In the genomic region with DNA sequence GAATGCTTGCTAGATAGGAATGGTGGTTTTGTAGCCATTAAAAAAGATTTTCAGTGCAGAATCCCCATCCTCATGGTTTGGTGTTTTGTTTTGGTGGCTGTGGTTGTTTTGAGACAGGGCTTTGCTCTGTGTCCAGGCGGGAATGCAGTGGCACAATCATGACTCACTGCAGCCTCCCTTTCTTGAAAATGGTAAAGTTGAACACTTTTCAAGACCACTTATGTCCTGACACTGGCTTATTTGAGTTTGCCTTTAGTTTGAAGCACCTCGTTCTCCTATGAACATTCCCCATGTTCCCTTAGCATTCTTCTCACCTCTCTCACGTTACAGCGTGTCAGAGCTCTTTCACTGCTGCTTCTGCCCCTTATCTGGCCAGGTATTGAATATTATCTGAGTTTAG, we compare ENCODE assay signal across 2 cellular contexts.
TF ChIP-seq lines count a peak whose summit lies in the region.

No MANE protein-coding gene starts in this region.

TF ChIP-seq in GM23338, 12 proteins besides CTCF, POLR2A, EP300 and RAD21:
- no peak for TF ChIP-seq JUNB (IDR thresholded peaks at IDR 0.05; ENCODE audit: unreplicated experiment)
- TF ChIP-seq, protein P1, sequence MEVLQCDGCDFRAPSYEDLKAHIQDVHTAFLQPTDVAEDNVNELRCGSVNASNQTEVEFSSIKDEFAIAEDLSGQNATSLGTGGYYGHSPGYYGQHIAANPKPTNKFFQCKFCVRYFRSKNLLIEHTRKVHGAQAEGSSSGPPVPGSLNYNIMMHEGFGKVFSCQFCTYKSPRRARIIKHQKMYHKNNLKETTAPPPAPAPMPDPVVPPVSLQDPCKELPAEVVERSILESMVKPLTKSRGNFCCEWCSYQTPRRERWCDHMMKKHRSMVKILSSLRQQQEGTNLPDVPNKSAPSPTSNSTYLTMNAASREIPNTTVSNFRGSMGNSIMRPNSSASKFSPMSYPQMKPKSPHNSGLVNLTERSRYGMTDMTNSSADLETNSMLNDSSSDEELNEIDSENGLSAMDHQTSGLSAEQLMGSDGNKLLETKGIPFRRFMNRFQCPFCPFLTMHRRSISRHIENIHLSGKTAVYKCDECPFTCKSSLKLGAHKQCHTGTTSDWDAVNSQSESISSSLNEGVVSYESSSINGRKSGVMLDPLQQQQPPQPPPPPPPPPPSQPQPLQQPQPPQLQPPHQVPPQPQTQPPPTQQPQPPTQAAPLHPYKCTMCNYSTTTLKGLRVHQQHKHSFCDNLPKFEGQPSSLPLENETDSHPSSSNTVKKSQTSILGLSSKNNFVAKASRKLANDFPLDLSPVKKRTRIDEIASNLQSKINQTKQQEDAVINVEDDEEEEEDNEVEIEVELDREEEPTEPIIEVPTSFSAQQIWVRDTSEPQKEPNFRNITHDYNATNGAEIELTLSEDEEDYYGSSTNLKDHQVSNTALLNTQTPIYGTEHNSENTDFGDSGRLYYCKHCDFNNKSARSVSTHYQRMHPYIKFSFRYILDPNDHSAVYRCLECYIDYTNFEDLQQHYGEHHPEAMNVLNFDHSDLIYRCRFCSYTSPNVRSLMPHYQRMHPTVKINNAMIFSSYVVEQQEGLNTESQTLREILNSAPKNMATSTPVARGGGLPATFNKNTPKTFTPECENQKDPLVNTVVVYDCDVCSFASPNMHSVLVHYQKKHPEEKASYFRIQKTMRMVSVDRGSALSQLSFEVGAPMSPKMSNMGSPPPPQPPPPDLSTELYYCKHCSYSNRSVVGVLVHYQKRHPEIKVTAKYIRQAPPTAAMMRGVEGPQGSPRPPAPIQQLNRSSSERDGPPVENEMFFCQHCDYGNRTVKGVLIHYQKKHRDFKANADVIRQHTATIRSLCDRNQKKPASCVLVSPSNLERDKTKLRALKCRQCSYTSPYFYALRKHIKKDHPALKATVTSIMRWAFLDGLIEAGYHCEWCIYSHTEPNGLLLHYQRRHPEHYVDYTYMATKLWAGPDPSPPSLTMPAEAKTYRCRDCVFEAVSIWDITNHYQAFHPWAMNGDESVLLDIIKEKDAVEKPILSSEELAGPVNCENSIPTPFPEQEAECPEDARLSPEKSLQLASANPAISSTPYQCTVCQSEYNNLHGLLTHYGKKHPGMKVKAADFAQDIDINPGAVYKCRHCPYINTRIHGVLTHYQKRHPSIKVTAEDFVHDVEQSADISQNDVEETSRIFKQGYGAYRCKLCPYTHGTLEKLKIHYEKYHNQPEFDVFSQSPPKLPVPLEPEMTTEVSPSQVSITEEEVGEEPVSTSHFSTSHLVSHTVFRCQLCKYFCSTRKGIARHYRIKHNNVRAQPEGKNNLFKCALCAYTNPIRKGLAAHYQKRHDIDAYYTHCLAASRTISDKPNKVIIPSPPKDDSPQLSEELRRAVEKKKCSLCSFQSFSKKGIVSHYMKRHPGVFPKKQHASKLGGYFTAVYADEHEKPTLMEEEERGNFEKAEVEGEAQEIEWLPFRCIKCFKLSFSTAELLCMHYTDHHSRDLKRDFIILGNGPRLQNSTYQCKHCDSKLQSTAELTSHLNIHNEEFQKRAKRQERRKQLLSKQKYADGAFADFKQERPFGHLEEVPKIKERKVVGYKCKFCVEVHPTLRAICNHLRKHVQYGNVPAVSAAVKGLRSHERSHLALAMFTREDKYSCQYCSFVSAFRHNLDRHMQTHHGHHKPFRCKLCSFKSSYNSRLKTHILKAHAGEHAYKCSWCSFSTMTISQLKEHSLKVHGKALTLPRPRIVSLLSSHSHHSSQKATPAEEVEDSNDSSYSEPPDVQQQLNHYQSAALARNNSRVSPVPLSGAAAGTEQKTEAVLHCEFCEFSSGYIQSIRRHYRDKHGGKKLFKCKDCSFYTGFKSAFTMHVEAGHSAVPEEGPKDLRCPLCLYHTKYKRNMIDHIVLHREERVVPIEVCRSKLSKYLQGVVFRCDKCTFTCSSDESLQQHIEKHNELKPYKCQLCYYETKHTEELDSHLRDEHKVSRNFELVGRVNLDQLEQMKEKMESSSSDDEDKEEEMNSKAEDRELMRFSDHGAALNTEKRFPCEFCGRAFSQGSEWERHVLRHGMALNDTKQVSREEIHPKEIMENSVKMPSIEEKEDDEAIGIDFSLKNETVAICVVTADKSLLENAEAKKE (CRISPR knock-in tag; IDR thresholded peaks at IDR 0.05) = no peak

TF ChIP-seq in endothelial cell of umbilical vein, 7 proteins besides CTCF, POLR2A, EP300 and RAD21 (continued from another document):
- TF ChIP-seq EZH2 (IDR thresholded peaks at IDR 0.05; ENCODE audit: borderline replicate concordance, low read depth, low read length, severe bottlenecking) = no peak
- TF ChIP-seq GATA2 (IDR thresholded peaks at IDR 0.05; ENCODE audit: insufficient read depth, insufficient read length, low read depth, low read length) = no peak
- no peak for TF ChIP-seq MYC (IDR thresholded peaks at IDR 0.05; ENCODE audit: low read depth, low read length)
- TF ChIP-seq FOS (IDR thresholded peaks at IDR 0.05; ENCODE audit: borderline replicate concordance, insufficient read depth, low read length) = no peak
- no peak for TF ChIP-seq POLR2AphosphoS5 (IDR thresholded peaks at IDR 0.05; ENCODE audit: insufficient read depth, low read depth, low read length)
- TF ChIP-seq, protein P2, sequence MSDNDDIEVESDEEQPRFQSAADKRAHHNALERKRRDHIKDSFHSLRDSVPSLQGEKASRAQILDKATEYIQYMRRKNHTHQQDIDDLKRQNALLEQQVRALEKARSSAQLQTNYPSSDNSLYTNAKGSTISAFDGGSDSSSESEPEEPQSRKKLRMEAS (IDR thresholded peaks at IDR 0.05; ENCODE audit: insufficient read depth, insufficient read length) = no peak
